Comparison of ENCODE assay signal across 1 cellular context in genomic region chr20:63745961-63746765, GRCh38.
TF ChIP-seq lines count a peak whose summit lies in the region.

No MANE protein-coding gene starts in this region.

TF ChIP-seq in HEK293, 187 proteins besides CTCF, POLR2A, EP300 and RAD21 (continued from another document):
- TF ChIP-seq ZNF274 (IDR thresholded peaks at IDR 0.05; ENCODE audit: low read length) = no peak
- TF ChIP-seq ZNF274 (tag by site-specific recombination; IDR thresholded peaks at IDR 0.05; ENCODE audit: borderline replicate concordance) = no peak
- TF ChIP-seq ZNF148 (tag by site-specific recombination; IDR thresholded peaks at IDR 0.05; ENCODE audit: borderline replicate concordance) = no peak
TF ChIP-seq in HEK293: peak in this region for 1.
